ENCODE assay signal across 11 cellular contexts in the genomic region with DNA sequence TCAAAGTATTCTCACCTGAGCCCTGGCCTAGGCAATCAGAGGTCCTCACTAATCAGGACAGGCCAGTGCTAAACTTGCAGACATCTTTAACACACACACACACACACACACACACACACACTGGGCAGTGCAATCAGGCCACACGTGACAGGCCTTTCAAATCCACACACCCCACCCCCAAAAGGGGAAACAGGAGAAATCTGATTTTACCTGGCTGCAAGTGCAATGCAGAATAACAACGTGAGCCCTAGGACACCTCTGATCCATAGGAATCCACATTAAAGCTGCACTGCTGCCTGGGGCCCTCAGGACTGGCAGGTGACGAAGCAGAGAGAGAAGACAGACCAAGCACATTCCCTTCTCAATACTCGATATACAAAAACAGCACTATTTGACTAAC.
DNase-seq lines count a peak whose midpoint lies in the region; ATAC-seq and TF ChIP-seq lines count a peak whose summit lies in the region.
"Had no signal": no experiment of that assay in that cellular context is flagged by ENCODE, and none has a peak within 500 bp of the region (broad histone marks: within the 10 kb centered on the region; RNA-seq: fewer than 3 reads in every experiment).

No MANE protein-coding gene starts in this region.

- WGBS in smooth muscle cell (ENCODE audit: low lambda C conversion rate): 71% methylated on average over 4 of the region's 4 CpGs
- WGBS in aorta, 2 donors: 39 to 43% methylated on average over 4 of the region's 4 CpGs

- no peak overlapping the region for H3K4me2 ChIP-seq in smooth muscle cell
- H3K4me2 ChIP-seq: SK-N-SH had no signal

- intact Hi-C loops in activated B cell treated with CpG ODN at 0.5 μM for 24 hours (cut with micrococcal nuclease) (loop anchor here (1.0 to 2.0 kb wide), 3 partner anchors 8 to 57 kb away; no protein-coding TSS in a partner anchor), aorta (cut with DNase I) (no loop called here)

- H3K4me3 Mint-ChIP-seq in T-helper 1 cell treated with Interleukin-12 subunit alpha and Interleukin-12 subunit beta and Interleukin-4 antibody, amounts not matched to agents 30 μg/mL and 1 μg/mL, for 36 hours: peak overlapping the region; percentile 4
- peak overlapping the region; percentile 59 for H3K4me3 Mint-ChIP-seq in activated B cell treated with CpG ODN at 0.5 μM for 24 hours

- H3K4me1 Mint-ChIP-seq in T-helper 1 cell treated with Interleukin-12 subunit alpha and Interleukin-12 subunit beta and Interleukin-4 antibody, amounts not matched to agents 30 μg/mL and 1 μg/mL, for 36 hours (ENCODE audit: low read depth): peaks cover 81% of the 10 kb centered on the region
- peaks cover 95% of the 10 kb centered on the region for H3K4me1 Mint-ChIP-seq in activated B cell treated with CpG ODN at 0.5 μM for 24 hours

- H3K36me3 ChIP-seq in smooth muscle cell (ENCODE audit: low read depth) (no peaks in the 10 kb centered on the region), aorta (ENCODE audit: control insufficient read depth in 1 of 2, insufficient read depth in 2 of 2, low read length in 1 of 2) (no peaks in the 10 kb centered on the region)
- H3K36me3 ChIP-seq: thyroid gland had no signal

- H3K79me2 ChIP-seq in smooth muscle cell (ENCODE audit: low read depth): peaks cover 13% of the 10 kb centered on the region

- H3K9ac ChIP-seq in smooth muscle cell (ENCODE audit: low read depth): peak overlapping the region; percentile 61
- H3K9ac ChIP-seq: SK-N-SH had no signal

- CTCF ChIA-PET in activated B cell treated with CpG ODN at 0.5 μM for 24 hours (lab: Charles Lee): interaction anchor here (1.4 to 2.7 kb wide), 3 partner anchors 13 to 267 kb away, joined by 3 to 7 read pairs (median 7); no protein-coding TSS in a partner anchor

- peaks cover 35% of the 10 kb centered on the region for H3K36me3 Mint-ChIP-seq in T-helper 1 cell treated with Interleukin-12 subunit alpha and Interleukin-12 subunit beta and Interleukin-4 antibody, amounts not matched to agents 30 μg/mL and 1 μg/mL, for 36 hours (ENCODE audit: low read depth)
- H3K36me3 Mint-ChIP-seq in activated B cell treated with CpG ODN at 0.5 μM for 24 hours (ENCODE audit: low read depth): peaks cover 55% of the 10 kb centered on the region

- POLR2A ChIA-PET in activated B cell treated with CpG ODN at 0.5 μM for 24 hours (lab: Charles Lee): interaction anchor here (0.6 to 1.3 kb wide), 3 partner anchors 43 to 403 kb away, joined by 3 to 4 read pairs (median 3); a partner anchor contains a TSS

- H3K27ac ChIP-seq in smooth muscle cell (ENCODE audit: low read depth): peak overlapping the region; percentile 83
- peak overlapping the region in 1 of 2 donors; percentile 72 for H3K27ac ChIP-seq in aorta (ENCODE audit: low read depth in 1 of 2, low read length in 2 of 2)

- H3K27ac Mint-ChIP-seq in T-helper 1 cell treated with Interleukin-12 subunit alpha and Interleukin-12 subunit beta and Interleukin-4 antibody, amounts not matched to agents 30 μg/mL and 1 μg/mL, for 36 hours: peak overlapping the region; percentile 74
- peak overlapping the region; percentile 91 for H3K27ac Mint-ChIP-seq in activated B cell treated with CpG ODN at 0.5 μM for 24 hours

- no peak overlapping the region for H2AFZ ChIP-seq in smooth muscle cell (ENCODE audit: low read depth)

- no peak for TF ChIP-seq CTCF in activated B cell treated with CpG ODN at 0.5 μM for 24 hours (IDR thresholded peaks at IDR 0.05)
- no peak for TF ChIP-seq CTCF in smooth muscle cell (IDR thresholded peaks at IDR 0.05; ENCODE audit: borderline replicate concordance, insufficient read depth, poor library complexity, severe bottlenecking)

- no peaks in the 10 kb centered on the region for H3K4me1 ChIP-seq in smooth muscle cell (ENCODE audit: low read depth)
- H3K4me1 ChIP-seq in aorta (ENCODE audit: control insufficient read depth in 1 of 2, insufficient read depth in 2 of 2, low read length in 2 of 2): peaks cover 0 to 8% of the 10 kb centered on the region in 2 donors

- H3K4me3 ChIP-seq in smooth muscle cell: no peak overlapping the region
- no peak overlapping the region for H3K4me3 ChIP-seq in aorta (ENCODE audit: low read length in 2 of 2)
- H3K4me3 ChIP-seq: thyroid gland had no signal

- no peaks in the 10 kb centered on the region for H3F3A ChIP-seq in smooth muscle cell (ENCODE audit: low read depth)

- H3K9me3 ChIP-seq in smooth muscle cell (replicated peaks; ENCODE audit: low read depth) (no peaks in the 10 kb centered on the region), aorta (ENCODE audit: control insufficient read depth, low read length) (no peaks in the 10 kb centered on the region)
- H3K9me3 ChIP-seq: SK-N-SH, thyroid gland had no signal

- DNase-seq in T-helper 1 cell: no peak
- no peak for DNase-seq in activated B cell treated with CpG ODN at 0.5 μM for 24 hours
- peak; percentile 32 for DNase-seq in iPS-NIHi11 (ENCODE audit: low spot score)
- DNase-seq in smooth muscle cell (lab: John Stamatoyannopoulos, UW; ENCODE audit: unreplicated experiment): no peak
- DNase-seq in DMS114 treated with DMSO at 0.1 percent for 48 hours (lab: John Stamatoyannopoulos, UW; ENCODE audit: unreplicated experiment): no peak
- no peak for DNase-seq in aorta
- DNase-seq: NCI-H187 treated with DMSO at 0.1 percent for 48 hours, SK-N-SH had no signal

- no peaks in the 10 kb centered on the region for H3K9me3 Mint-ChIP-seq in T-helper 1 cell treated with Interleukin-12 subunit alpha and Interleukin-12 subunit beta and Interleukin-4 antibody, amounts not matched to agents 30 μg/mL and 1 μg/mL, for 36 hours
- no peaks in the 10 kb centered on the region for H3K9me3 Mint-ChIP-seq in activated B cell treated with CpG ODN at 0.5 μM for 24 hours

- no peaks in the 10 kb centered on the region for H3K27me3 ChIP-seq in smooth muscle cell (ENCODE audit: low read depth)
- H3K27me3 ChIP-seq in aorta (ENCODE audit: control insufficient read depth in 1 of 2, insufficient read depth in 2 of 2, low read length in 1 of 2): no peaks in the 10 kb centered on the region
- H3K27me3 ChIP-seq: thyroid gland had no signal

- no peaks in the 10 kb centered on the region for H3K27me3 Mint-ChIP-seq in T-helper 1 cell treated with Interleukin-12 subunit alpha and Interleukin-12 subunit beta and Interleukin-4 antibody, amounts not matched to agents 30 μg/mL and 1 μg/mL, for 36 hours (ENCODE audit: low read depth)
- no peaks in the 10 kb centered on the region for H3K27me3 Mint-ChIP-seq in activated B cell treated with CpG ODN at 0.5 μM for 24 hours

- peaks cover 51% of the 10 kb centered on the region for H4K20me1 ChIP-seq in smooth muscle cell (ENCODE audit: low read depth)

- ATAC-seq in activated B cell treated with CpG ODN at 0.5 μM for 24 hours (ENCODE audit: low read depth): no peak
- no peak for ATAC-seq in HG03571 (IDR thresholded peaks at IDR 0.05; ENCODE audit: unreplicated experiment)
- ATAC-seq in aorta (ENCODE audit: low FRiP score): no peak
